In genomic region chr17:1560582-1561170, GRCh38 we compare ENCODE assay signal across 8 cellular contexts. TPM values are rescaled to one million over a fixed set of nuclear protein-coding genes. Genes with fewer than 3 reads are reported as not detected.
DNase-seq lines count a peak whose midpoint lies in the region; ATAC-seq and TF ChIP-seq lines count a peak whose summit lies in the region.

No MANE protein-coding gene starts in this region.

- POLR2A ChIA-PET in BJ (lab: Charles Lee) (interaction anchor here (0.8 kb wide), 1 partner anchor 44 kb away, joined by 3 read pairs; the partner anchor contains the start of gene INPP5K), GM10248 (lab: Yijun Ruan, JAX) (no interaction called here)
- POLR2A ChIA-PET in naive thymus-derived CD8-positive, alpha-beta T cell (lab: Charles Lee), result interaction anchor here (0.6 to 2.0 kb wide), 6 partner anchors 68 to 261 kb away, joined by 3 to 9 read pairs (median 4); partner anchors contain the start of genes PRPF8, RILP and SLC43A2

- peaks cover 3% of the 10 kb centered on the region for H3K36me3 ChIP-seq in BJ (ENCODE audit: control insufficient read depth, insufficient read depth, low read length)

- H3K4me3 Mint-ChIP-seq in IgD-negative memory B cell, result peak overlapping the region; percentile 12 to 94 (median 84)
- H3K4me3 Mint-ChIP-seq in chondrocyte (ENCODE audit: unreplicated experiment), result peak overlapping the region; percentile 81
- peak overlapping the region; percentile 72 to 88 (median 81) for H3K4me3 Mint-ChIP-seq in naive thymus-derived CD8-positive, alpha-beta T cell

- no peaks in the 10 kb centered on the region for H3K27me3 Mint-ChIP-seq in IgD-negative memory B cell
- no peaks in the 10 kb centered on the region for H3K27me3 Mint-ChIP-seq in chondrocyte (ENCODE audit: low read depth)
- no peaks in the 10 kb centered on the region for H3K27me3 Mint-ChIP-seq in naive thymus-derived CD8-positive, alpha-beta T cell

- no peak for TF ChIP-seq CTCF in BJ (IDR thresholded peaks at IDR 0.05; ENCODE audit: insufficient read depth, low read depth, low read length)
- no peak for TF ChIP-seq CTCF in chondrocyte (IDR thresholded peaks at IDR 0.05)
- TF ChIP-seq CTCF in GM10248 (IDR thresholded peaks at IDR 0.05; ENCODE audit: control extremely low read depth, extremely low read depth, low read depth, missing control alignments), result no peak

- H3K9me3 Mint-ChIP-seq in IgD-negative memory B cell (no peaks in the 10 kb centered on the region), chondrocyte (ENCODE audit: low read depth) (no peaks in the 10 kb centered on the region)
- no peaks in the 10 kb centered on the region for H3K9me3 Mint-ChIP-seq in naive thymus-derived CD8-positive, alpha-beta T cell

- no peak for ATAC-seq in naive thymus-derived CD8-positive, alpha-beta T cell
- no peak for ATAC-seq in HG03521 (IDR thresholded peaks at IDR 0.05; ENCODE audit: unreplicated experiment)

- CTCF ChIA-PET in BJ (lab: Yijun Ruan, JAX), result interaction anchor here (1.0 to 1.1 kb wide), 3 partner anchors 14 to 69 kb away, joined by 3 read pairs; no protein-coding TSS in a partner anchor
- CTCF ChIA-PET in GM10248 (lab: Yijun Ruan, JAX), result interaction anchor here (0.9 to 1.7 kb wide), 6 partner anchors 14 to 84 kb away, joined by 3 to 10 read pairs (median 3); no protein-coding TSS in a partner anchor

- H3K27me3 ChIP-seq in BJ (ENCODE audit: control insufficient read depth, insufficient read depth, low read length), result no peaks in the 10 kb centered on the region

- H3K27ac Mint-ChIP-seq in IgD-negative memory B cell, result peak overlapping the region; percentile 86 to 97 (median 87)
- H3K27ac Mint-ChIP-seq in chondrocyte (ENCODE audit: unreplicated experiment), result peak overlapping the region; percentile 46
- H3K27ac Mint-ChIP-seq in naive thymus-derived CD8-positive, alpha-beta T cell, result peak overlapping the region in 8 of 10 donors; percentile 2 to 91 (median 75)

- DNase-seq in BJ (ENCODE audit: low read depth) (no peak), chondrocyte (ENCODE audit: low spot score) (no peak), kidney tubule cell (ENCODE audit: low spot score) (no peak), islet precursor cell (no peak), GM10248 (ENCODE audit: extremely low spot score) (no peak)
- DNase-seq in naive thymus-derived CD8-positive, alpha-beta T cell, result no peak

- H3K36me3 Mint-ChIP-seq in IgD-negative memory B cell (no peaks in the 10 kb centered on the region), chondrocyte (ENCODE audit: low read depth) (peaks cover 7% of the 10 kb centered on the region)
- peaks cover 0 to 11% (median 3%) of the 10 kb centered on the region in 3 donors for H3K36me3 Mint-ChIP-seq in naive thymus-derived CD8-positive, alpha-beta T cell

- peak overlapping the region; percentile 85; the same call in 1 of the 2 replicates for H3K4me3 ChIP-seq in BJ (ENCODE audit: low read depth, low read length)

- H3K4me1 Mint-ChIP-seq in IgD-negative memory B cell (peaks cover 13 to 46% (median 36%) of the 10 kb centered on the region in 3 donors), chondrocyte (ENCODE audit: low read depth) (peaks cover 25% of the 10 kb centered on the region)
- peaks cover 25 to 58% (median 41%) of the 10 kb centered on the region in 4 donors for H3K4me1 Mint-ChIP-seq in naive thymus-derived CD8-positive, alpha-beta T cell

RNA-seq across cellular contexts. Expression of gene PITPNA, which starts 1.9 kb away (rescaled TPM):
- polyA plus RNA-seq in BJ (2011; rRNA removed), result 35.8 and 37.2 TPM in 2 replicates
- 17.1 and 19.2 TPM in 2 replicates for polyA minus RNA-seq in BJ (2011; rRNA and poly(A)+ RNA removed)
- polyA plus RNA-seq in IgD-negative memory B cell, result 32.1 TPM
- total RNA-seq in chondrocyte, result 60.7 to 69.1 TPM (median 68.2 TPM) in 3 replicates
- total RNA-seq in naive thymus-derived CD8-positive, alpha-beta T cell, result 10 to 100 TPM; 38.1 to 41.2 TPM
- 10 to 100 TPM; 20.5 to 30.3 (median 29.7) TPM for polyA plus RNA-seq in naive thymus-derived CD8-positive, alpha-beta T cell

RNA-seq across cellular contexts. Expression of gene INPP5K, which starts 44.3 kb away (rescaled TPM):
- polyA plus RNA-seq in BJ (2011; rRNA removed) (43.9 and 45.3 TPM in 2 replicates), IgD-negative memory B cell (51.7 TPM)
- polyA minus RNA-seq in BJ (2011; rRNA and poly(A)+ RNA removed), result 42.5 and 50.9 TPM in 2 replicates
- total RNA-seq in chondrocyte, result 30.2 to 35.3 TPM (median 34.3 TPM) in 3 replicates
- total RNA-seq in naive thymus-derived CD8-positive, alpha-beta T cell, result 10 to 100 TPM; 92.3 to 93.8 TPM
- 10 to 100 TPM; 62.0 to 75.4 (median 70.5) TPM for polyA plus RNA-seq in naive thymus-derived CD8-positive, alpha-beta T cell
